ENCODE assay signal across 8 cellular contexts in genomic region chr6:149922642-149923326, GRCh38. TPM values are rescaled to one million over a fixed set of nuclear protein-coding genes. Genes with fewer than 3 reads are reported as not detected.
A peak's percentile ranks its signal among the peaks of the same experiment; 100 is the strongest.
DNase-seq lines count a peak whose midpoint lies in the region; ATAC-seq, FAIRE-seq and TF ChIP-seq lines count a peak whose summit lies in the region.

RAET1G (minus strand) TSS chr6:149923121; CDS start chr6:149923010, 111 bp downstream.

- H3K79me2 ChIP-seq in endothelial cell of umbilical vein (ENCODE audit: control insufficient read depth, insufficient read depth, low read length) (no peaks in the 10 kb centered on the region), mesendoderm (ENCODE audit: control insufficient read depth, insufficient read depth, low read length) (no peaks in the 10 kb centered on the region)

- no peaks in the 10 kb centered on the region for H4K20me1 ChIP-seq in endothelial cell of umbilical vein (replicated peaks; ENCODE audit: control insufficient read depth, extremely low read depth, insufficient read depth, low read length)

- no peak for TF ChIP-seq CTCF in endothelial cell of umbilical vein (IDR thresholded peaks at IDR 0.05; ENCODE audit: extremely low read depth in 1 of 2, insufficient read depth in 1 of 2, low read depth in 1 of 2, low read length in 2 of 2)

- POLR2A ChIA-PET in endothelial cell of umbilical vein (lab: Charles Lee), result interaction anchor here (0.7 kb wide), 1 partner anchor 75 kb away, joined by 3 read pairs; no protein-coding TSS in a partner anchor

- peak within 1 kb of the TSS; percentile 24 for H3K23ac ChIP-seq in mesendoderm (ENCODE audit: low read length)

- no peak within 1 kb of the TSS for H2BK15ac ChIP-seq in mesendoderm (replicated peaks; ENCODE audit: low read depth)

- CTCF ChIA-PET in endothelial cell of umbilical vein (lab: Charles Lee), result interaction anchor here (0.6 to 1.5 kb wide), 7 partner anchors 18 to 94 kb away, joined by 3 to 5 read pairs (median 4); no protein-coding TSS in a partner anchor

- H3K9ac ChIP-seq in NT2/D1 (ENCODE audit: insufficient read length, low read depth), result peak within 1 kb of the TSS; percentile 61
- H3K9ac ChIP-seq in endothelial cell of umbilical vein (replicated peaks; ENCODE audit: extremely low read depth, insufficient read depth, low read length), result no peak within 1 kb of the TSS
- peak within 1 kb of the TSS; percentile 54 for H3K9ac ChIP-seq in mesendoderm (ENCODE audit: low read length)

- no peak within 1 kb of the TSS for H2BK5ac ChIP-seq in mesendoderm (ENCODE audit: low read length)

- BruUV-seq in endothelial cell of umbilical vein (replicated peaks; lab: Mats Ljungman, UMichigan), result no TSS peak

- H3K36me3 ChIP-seq in CD4-positive, CD25-positive, alpha-beta regulatory T cell (ENCODE audit: control insufficient read depth, insufficient read depth, low read length), result no peaks in the 10 kb centered on the region
- H3K36me3 ChIP-seq in NT2/D1 (ENCODE audit: insufficient read depth, insufficient read length, low read length), result no peaks in the 10 kb centered on the region
- no peaks in the 10 kb centered on the region for H3K36me3 ChIP-seq in endothelial cell of umbilical vein (ENCODE audit: control insufficient read depth in 2 of 2, extremely low read depth in 1 of 2, insufficient read depth in 2 of 2, low read length in 2 of 2)
- no peaks in the 10 kb centered on the region for H3K36me3 ChIP-seq in mesendoderm (ENCODE audit: control insufficient read depth, insufficient read depth, low read length)

- H3K27ac Mint-ChIP-seq in CD4-positive, CD25-positive, alpha-beta regulatory T cell, result peak within 1 kb of the TSS in 1 of 3 donors; percentile 14

- H3K27me3 Mint-ChIP-seq in CD4-positive, CD25-positive, alpha-beta regulatory T cell, result peaks cover 60% of the 10 kb centered on the region

- peak within 1 kb of the TSS; percentile 83 for H2AFZ ChIP-seq in endothelial cell of umbilical vein (ENCODE audit: low read depth, low read length)

- intact Hi-C loops in endothelial cell of umbilical vein (cut with micrococcal nuclease), result loop anchor here (5.0 to 10.0 kb wide), 2 partner anchors 355 to 898 kb away; partner anchors contain the start of gene GINM1

- H2BK120ac ChIP-seq in mesendoderm (ENCODE audit: low read depth, low read length), result no peak within 1 kb of the TSS

- H3K27me3 ChIP-seq in CD4-positive, CD25-positive, alpha-beta regulatory T cell (ENCODE audit: control insufficient read depth, insufficient read depth, low read length), result peaks cover 34% of the 10 kb centered on the region
- H3K27me3 ChIP-seq in NT2/D1 (ENCODE audit: insufficient read depth, insufficient read length) (peaks cover 69% of the 10 kb centered on the region), endothelial cell of umbilical vein (ENCODE audit: control insufficient read depth in 2 of 2, insufficient read depth in 2 of 2, low read length in 2 of 2) (peaks cover 9 to 11% of the 10 kb centered on the region in 2 experiments), mesendoderm (ENCODE audit: insufficient read depth, low read length, poor library complexity) (peaks cover 33% of the 10 kb centered on the region)

- no peak within 1 kb of the TSS for H4K5ac ChIP-seq in mesendoderm (ENCODE audit: low read length)

- H3K27ac ChIP-seq in CD4-positive, CD25-positive, alpha-beta regulatory T cell (ENCODE audit: insufficient read depth, low read length, poor library complexity, severe bottlenecking), result no peak within 1 kb of the TSS
- H3K27ac ChIP-seq in endothelial cell of umbilical vein (ENCODE audit: insufficient read depth, low read depth, low read length) (no peak within 1 kb of the TSS), mesendoderm (ENCODE audit: low read depth, low read length) (no peak within 1 kb of the TSS)

- peaks cover 24% of the 10 kb centered on the region for H3K4me1 ChIP-seq in CD4-positive, CD25-positive, alpha-beta regulatory T cell (ENCODE audit: control insufficient read depth, insufficient read depth, low read length, poor library complexity, severe bottlenecking)
- H3K4me1 ChIP-seq in NT2/D1 (ENCODE audit: insufficient read depth, insufficient read length), result no peaks in the 10 kb centered on the region
- peaks cover 4% of the 10 kb centered on the region for H3K4me1 ChIP-seq in endothelial cell of umbilical vein (ENCODE audit: control insufficient read depth, extremely low read depth, insufficient read depth, low read length)
- no peaks in the 10 kb centered on the region for H3K4me1 ChIP-seq in mesendoderm (ENCODE audit: control insufficient read depth, low read depth, low read length)

- H3K56ac ChIP-seq in mesendoderm (ENCODE audit: low read length), result peak within 1 kb of the TSS; percentile 49

- dilution Hi-C loops in endothelial cell of umbilical vein (cut with MboI; ENCODE audit: extremely low pct_ligation_motif_present, low sequenced_read_pairs), result no loop called here

- peaks cover 0 to 35% (median 10%) of the 10 kb centered on the region in 4 donors for H3K4me1 Mint-ChIP-seq in CD4-positive, CD25-positive, alpha-beta regulatory T cell

- H3K9me1 ChIP-seq in endothelial cell of umbilical vein (replicated peaks; ENCODE audit: control insufficient read depth, extremely low read depth, insufficient read depth, low read length), result no peaks in the 10 kb centered on the region

- H3K4ac ChIP-seq in mesendoderm (ENCODE audit: low read depth, low read length), result no peak within 1 kb of the TSS

- no peak within 1 kb of the TSS for H4K8ac ChIP-seq in mesendoderm (ENCODE audit: low read depth, low read length)

- H3K9me3 Mint-ChIP-seq in CD4-positive, CD25-positive, alpha-beta regulatory T cell, result peaks cover 0 to 5% (median 0%) of the 10 kb centered on the region in 7 donors

- H3K4me3 Mint-ChIP-seq in CD4-positive, CD25-positive, alpha-beta regulatory T cell, result peak within 1 kb of the TSS; percentile 59 to 88 (median 82)

- peak; percentile 74 to 84 for ATAC-seq in CD4-positive, CD25-positive, alpha-beta regulatory T cell (ENCODE audit: low read depth in 2 of 2)
- ATAC-seq in HG03342 (IDR thresholded peaks at IDR 0.05; ENCODE audit: unreplicated experiment) (peak; percentile 55), GM21737 (IDR thresholded peaks at IDR 0.05; ENCODE audit: unreplicated experiment) (no peak)

- peak; percentile 33 for TF ChIP-seq POLR2A in endothelial cell of umbilical vein (IDR thresholded peaks at IDR 0.05; ENCODE audit: low read depth, low read length)

- DNase-seq in CD4-positive, CD25-positive, alpha-beta regulatory T cell, result peak; percentile 60 to 89 (median 74)
- peak; percentile 63 for DNase-seq in NT2/D1 (ENCODE audit: low read depth, low spot score)
- DNase-seq in activated T-cell treated with anti-CD3 and anti-CD28 coated beads for 1 hour (ENCODE audit: low read depth), result peak; percentile 68
- DNase-seq in endothelial cell of umbilical vein (ENCODE audit: low read depth, low spot score), result peak; percentile 94
- peak; percentile 91 for DNase-seq in mesendoderm
- peak; percentile 65 to 85 (median 75) for DNase-seq in stimulated activated CD4-positive, alpha-beta T cell treated with anti-CD3 and anti-CD28 coated beads, TNF-alpha, amount 100 ng/mL, for 24 hours (ENCODE audit: low read depth in 3 of 3)

- peak within 1 kb of the TSS; percentile 55 for H3K4me3 ChIP-seq in CD4-positive, CD25-positive, alpha-beta regulatory T cell (ENCODE audit: low read depth, low read length)
- H3K4me3 ChIP-seq in NT2/D1 (ENCODE audit: insufficient read length, low read depth) (peak within 1 kb of the TSS; percentile 53), endothelial cell of umbilical vein (replicated peaks in 1 of 3; ENCODE audit: insufficient read depth in 1 of 3, low read depth in 1 of 3, low read length in 3 of 3) (peak within 1 kb of the TSS; percentile 9 to 57 (median 17)), mesendoderm (ENCODE audit: low read length) (peak within 1 kb of the TSS; percentile 29)

- no peaks in the 10 kb centered on the region for H3K79me1 ChIP-seq in mesendoderm (ENCODE audit: low read length)

- no peaks in the 10 kb centered on the region for H3K9me3 ChIP-seq in CD4-positive, CD25-positive, alpha-beta regulatory T cell (ENCODE audit: control insufficient read depth in 2 of 2, low read length in 2 of 2)
- H3K9me3 ChIP-seq in NT2/D1 (ENCODE audit: insufficient read depth, low read length) (no peaks in the 10 kb centered on the region), endothelial cell of umbilical vein (replicated peaks; ENCODE audit: control insufficient read depth, insufficient read depth, low read length) (no peaks in the 10 kb centered on the region)

- H3K4me2 ChIP-seq in endothelial cell of umbilical vein (ENCODE audit: insufficient read depth, low read length) (peak within 1 kb of the TSS; percentile 42), mesendoderm (ENCODE audit: low read length) (peak within 1 kb of the TSS; percentile 94)

- WGBS in mesendoderm (ENCODE audit: extremely low coverage, insufficient coverage, low lambda C conversion rate), result no CpG with 5 or more reads among the region's 40 CpGs

- H2AK5ac ChIP-seq in mesendoderm (ENCODE audit: low read length), result no peak within 1 kb of the TSS

- H3K18ac ChIP-seq in mesendoderm (ENCODE audit: low read length), result no peak within 1 kb of the TSS

- H3K36me3 Mint-ChIP-seq in CD4-positive, CD25-positive, alpha-beta regulatory T cell, result no peaks in the 10 kb centered on the region

- FAIRE-seq in endothelial cell of umbilical vein (lab: Jason Lieb, UNC), result peak; percentile 97

TF ChIP-seq in endothelial cell of umbilical vein, 7 proteins besides CTCF, POLR2A, EP300 and RAD21:
- TF ChIP-seq POLR2AphosphoS5 (IDR thresholded peaks at IDR 0.05; ENCODE audit: insufficient read depth, low read depth, low read length) (peak; percentile 22), MYC (IDR thresholded peaks at IDR 0.05; ENCODE audit: low read depth, low read length) (no peak), EZH2 (IDR thresholded peaks at IDR 0.05; ENCODE audit: borderline replicate concordance, low read depth, low read length, severe bottlenecking) (no peak)

RNA-seq across cellular contexts. Expression of gene RAET1G, which starts in this region (rescaled TPM):
- 0.76 TPM for total RNA-seq in CD4-positive, CD25-positive, alpha-beta regulatory T cell
- not detected for polyA plus RNA-seq in CD4-positive, CD25-positive, alpha-beta regulatory T cell
- total RNA-seq in endothelial cell of umbilical vein, result 0.74 and 1.6 TPM in 2 replicates
- 2.1 and 3.3 TPM in 2 replicates for polyA plus RNA-seq in endothelial cell of umbilical vein
- 2.3 and 2.6 TPM in 2 replicates for polyA plus RNA-seq in endothelial cell of umbilical vein (2011; cell fraction: cytosol; rRNA removed)
- 0.86 and 1.2 TPM in 2 replicates for polyA plus RNA-seq in endothelial cell of umbilical vein (2011; cell fraction: nucleus; rRNA removed)
- 1.7 and 2.4 TPM in 2 replicates for polyA plus RNA-seq in endothelial cell of umbilical vein (2012)
- polyA minus RNA-seq in endothelial cell of umbilical vein, result 0.44 and 3.4 TPM in 2 replicates
- polyA minus RNA-seq in endothelial cell of umbilical vein (2011; cell fraction: cytosol; rRNA and poly(A)+ RNA removed), result 1.2 TPM
- 0.43 TPM in 1 of 2 replicates, not detected in the other for polyA minus RNA-seq in endothelial cell of umbilical vein (2011; cell fraction: nucleus; rRNA and poly(A)+ RNA removed)
- 0.03 TPM for polyA plus RNA-seq in mesendoderm (2013, experiment 1 of 2)
- polyA plus RNA-seq in mesendoderm (2013, experiment 2 of 2), result not detected

Comparison
In these comparisons a context has a peak if more than half of its experiments do, and no peak if none do; other contexts are left out.
1. Peak in DNase-seq, ATAC-seq and H3K4me3 ChIP-seq in CD4-positive, CD25-positive, alpha-beta regulatory T cell; RNA of the gene not detected or under 1 TPM.